1 cellular context compared by ENCODE assay signal in the genomic region with DNA sequence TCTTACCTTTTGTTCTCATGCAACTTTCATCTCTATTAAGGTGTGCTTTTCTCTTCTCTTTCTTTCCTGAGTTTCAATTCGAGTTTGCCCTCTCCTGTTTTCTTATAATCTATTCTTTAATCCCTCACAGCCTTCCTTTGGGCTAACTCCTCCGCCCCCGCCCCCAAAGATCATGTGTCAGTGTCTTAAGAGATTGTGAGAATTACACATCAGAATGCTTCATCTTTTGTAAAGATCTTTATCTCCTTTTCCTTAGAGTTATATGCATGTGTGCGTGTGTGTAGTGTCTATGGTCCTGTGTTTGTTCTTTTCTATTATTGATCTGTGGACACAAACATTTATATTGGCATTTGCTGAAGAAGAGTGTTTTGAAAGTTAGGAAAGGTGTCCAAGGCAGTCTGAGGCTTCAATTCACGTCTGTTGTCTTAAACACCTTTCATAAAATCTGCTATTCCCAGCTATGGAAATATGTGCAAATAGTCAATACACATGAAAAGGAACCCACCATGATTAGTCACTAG.
TF ChIP-seq lines count a peak whose summit lies in the region.

No MANE protein-coding gene starts in this region.

TF ChIP-seq in HepG2, 621 proteins besides CTCF, POLR2A, EP300 and RAD21 (continued from another document):
- TF ChIP-seq, protein P1, sequence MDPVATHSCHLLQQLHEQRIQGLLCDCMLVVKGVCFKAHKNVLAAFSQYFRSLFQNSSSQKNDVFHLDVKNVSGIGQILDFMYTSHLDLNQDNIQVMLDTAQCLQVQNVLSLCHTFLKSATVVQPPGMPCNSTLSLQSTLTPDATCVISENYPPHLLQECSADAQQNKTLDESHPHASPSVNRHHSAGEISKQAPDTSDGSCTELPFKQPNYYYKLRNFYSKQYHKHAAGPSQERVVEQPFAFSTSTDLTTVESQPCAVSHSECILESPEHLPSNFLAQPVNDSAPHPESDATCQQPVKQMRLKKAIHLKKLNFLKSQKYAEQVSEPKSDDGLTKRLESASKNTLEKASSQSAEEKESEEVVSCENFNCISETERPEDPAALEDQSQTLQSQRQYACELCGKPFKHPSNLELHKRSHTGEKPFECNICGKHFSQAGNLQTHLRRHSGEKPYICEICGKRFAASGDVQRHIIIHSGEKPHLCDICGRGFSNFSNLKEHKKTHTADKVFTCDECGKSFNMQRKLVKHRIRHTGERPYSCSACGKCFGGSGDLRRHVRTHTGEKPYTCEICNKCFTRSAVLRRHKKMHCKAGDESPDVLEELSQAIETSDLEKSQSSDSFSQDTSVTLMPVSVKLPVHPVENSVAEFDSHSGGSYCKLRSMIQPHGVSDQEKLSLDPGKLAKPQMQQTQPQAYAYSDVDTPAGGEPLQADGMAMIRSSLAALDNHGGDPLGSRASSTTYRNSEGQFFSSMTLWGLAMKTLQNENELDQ (CRISPR knock-in tag; IDR thresholded peaks at IDR 0.05; ENCODE audit: borderline replicate concordance), result no peak
- TF ChIP-seq NR2F6 (IDR thresholded peaks at IDR 0.05) (no peak), NR2F6 (CRISPR knock-in tag; IDR thresholded peaks at IDR 0.05) (no peak), GATAD2A (CRISPR knock-in tag; IDR thresholded peaks at IDR 0.05) (0 out of 2 replicates have a peak, but pooled peaks have one; percentile 33), ONECUT2 (CRISPR knock-in tag; IDR thresholded peaks at IDR 0.05) (peak; percentile 69), TCF7 (IDR thresholded peaks at IDR 0.05; ENCODE audit: low read depth) (0 out of 2 replicates have a peak, but pooled peaks have one; percentile 12), MED8 (CRISPR knock-in tag; IDR thresholded peaks at IDR 0.05; ENCODE audit: insufficient replicate concordance) (no peak), FOXP1 (IDR thresholded peaks at IDR 0.05) (no peak), FOXP1 (CRISPR knock-in tag; IDR thresholded peaks at IDR 0.05) (peak; percentile 58; the same call in 1 of the 2 replicates)
- TF ChIP-seq, protein P2, sequence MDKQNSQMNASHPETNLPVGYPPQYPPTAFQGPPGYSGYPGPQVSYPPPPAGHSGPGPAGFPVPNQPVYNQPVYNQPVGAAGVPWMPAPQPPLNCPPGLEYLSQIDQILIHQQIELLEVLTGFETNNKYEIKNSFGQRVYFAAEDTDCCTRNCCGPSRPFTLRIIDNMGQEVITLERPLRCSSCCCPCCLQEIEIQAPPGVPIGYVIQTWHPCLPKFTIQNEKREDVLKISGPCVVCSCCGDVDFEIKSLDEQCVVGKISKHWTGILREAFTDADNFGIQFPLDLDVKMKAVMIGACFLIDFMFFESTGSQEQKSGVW (CRISPR knock-in tag; IDR thresholded peaks at IDR 0.05; ENCODE audit: borderline replicate concordance), result no peak
- TF ChIP-seq, protein P3, sequence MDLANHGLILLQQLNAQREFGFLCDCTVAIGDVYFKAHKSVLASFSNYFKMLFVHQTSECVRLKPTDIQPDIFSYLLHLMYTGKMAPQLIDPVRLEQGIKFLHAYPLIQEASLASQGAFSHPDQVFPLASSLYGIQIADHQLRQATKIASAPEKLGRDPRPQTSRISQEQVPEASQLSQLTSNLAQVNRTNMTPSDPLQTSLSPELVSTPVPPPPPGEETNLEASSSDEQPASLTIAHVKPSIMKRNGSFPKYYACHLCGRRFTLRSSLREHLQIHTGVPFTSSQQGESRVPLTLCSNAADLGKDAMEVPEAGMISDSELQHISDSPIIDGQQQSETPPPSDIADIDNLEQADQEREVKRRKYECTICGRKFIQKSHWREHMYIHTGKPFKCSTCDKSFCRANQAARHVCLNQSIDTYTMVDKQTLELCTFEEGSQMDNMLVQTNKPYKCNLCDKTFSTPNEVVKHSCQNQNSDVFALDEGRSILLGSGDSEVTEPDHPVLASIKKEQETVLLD (CRISPR knock-in tag; IDR thresholded peaks at IDR 0.05; ENCODE audit: low read depth), result no peak
- TF ChIP-seq, protein P4, sequence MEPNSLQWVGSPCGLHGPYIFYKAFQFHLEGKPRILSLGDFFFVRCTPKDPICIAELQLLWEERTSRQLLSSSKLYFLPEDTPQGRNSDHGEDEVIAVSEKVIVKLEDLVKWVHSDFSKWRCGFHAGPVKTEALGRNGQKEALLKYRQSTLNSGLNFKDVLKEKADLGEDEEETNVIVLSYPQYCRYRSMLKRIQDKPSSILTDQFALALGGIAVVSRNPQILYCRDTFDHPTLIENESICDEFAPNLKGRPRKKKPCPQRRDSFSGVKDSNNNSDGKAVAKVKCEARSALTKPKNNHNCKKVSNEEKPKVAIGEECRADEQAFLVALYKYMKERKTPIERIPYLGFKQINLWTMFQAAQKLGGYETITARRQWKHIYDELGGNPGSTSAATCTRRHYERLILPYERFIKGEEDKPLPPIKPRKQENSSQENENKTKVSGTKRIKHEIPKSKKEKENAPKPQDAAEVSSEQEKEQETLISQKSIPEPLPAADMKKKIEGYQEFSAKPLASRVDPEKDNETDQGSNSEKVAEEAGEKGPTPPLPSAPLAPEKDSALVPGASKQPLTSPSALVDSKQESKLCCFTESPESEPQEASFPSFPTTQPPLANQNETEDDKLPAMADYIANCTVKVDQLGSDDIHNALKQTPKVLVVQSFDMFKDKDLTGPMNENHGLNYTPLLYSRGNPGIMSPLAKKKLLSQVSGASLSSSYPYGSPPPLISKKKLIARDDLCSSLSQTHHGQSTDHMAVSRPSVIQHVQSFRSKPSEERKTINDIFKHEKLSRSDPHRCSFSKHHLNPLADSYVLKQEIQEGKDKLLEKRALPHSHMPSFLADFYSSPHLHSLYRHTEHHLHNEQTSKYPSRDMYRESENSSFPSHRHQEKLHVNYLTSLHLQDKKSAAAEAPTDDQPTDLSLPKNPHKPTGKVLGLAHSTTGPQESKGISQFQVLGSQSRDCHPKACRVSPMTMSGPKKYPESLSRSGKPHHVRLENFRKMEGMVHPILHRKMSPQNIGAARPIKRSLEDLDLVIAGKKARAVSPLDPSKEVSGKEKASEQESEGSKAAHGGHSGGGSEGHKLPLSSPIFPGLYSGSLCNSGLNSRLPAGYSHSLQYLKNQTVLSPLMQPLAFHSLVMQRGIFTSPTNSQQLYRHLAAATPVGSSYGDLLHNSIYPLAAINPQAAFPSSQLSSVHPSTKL (CRISPR knock-in tag; IDR thresholded peaks at IDR 0.05), result 0 out of 2 replicates have a peak, but pooled peaks have one; percentile 29
- TF ChIP-seq, protein P5, sequence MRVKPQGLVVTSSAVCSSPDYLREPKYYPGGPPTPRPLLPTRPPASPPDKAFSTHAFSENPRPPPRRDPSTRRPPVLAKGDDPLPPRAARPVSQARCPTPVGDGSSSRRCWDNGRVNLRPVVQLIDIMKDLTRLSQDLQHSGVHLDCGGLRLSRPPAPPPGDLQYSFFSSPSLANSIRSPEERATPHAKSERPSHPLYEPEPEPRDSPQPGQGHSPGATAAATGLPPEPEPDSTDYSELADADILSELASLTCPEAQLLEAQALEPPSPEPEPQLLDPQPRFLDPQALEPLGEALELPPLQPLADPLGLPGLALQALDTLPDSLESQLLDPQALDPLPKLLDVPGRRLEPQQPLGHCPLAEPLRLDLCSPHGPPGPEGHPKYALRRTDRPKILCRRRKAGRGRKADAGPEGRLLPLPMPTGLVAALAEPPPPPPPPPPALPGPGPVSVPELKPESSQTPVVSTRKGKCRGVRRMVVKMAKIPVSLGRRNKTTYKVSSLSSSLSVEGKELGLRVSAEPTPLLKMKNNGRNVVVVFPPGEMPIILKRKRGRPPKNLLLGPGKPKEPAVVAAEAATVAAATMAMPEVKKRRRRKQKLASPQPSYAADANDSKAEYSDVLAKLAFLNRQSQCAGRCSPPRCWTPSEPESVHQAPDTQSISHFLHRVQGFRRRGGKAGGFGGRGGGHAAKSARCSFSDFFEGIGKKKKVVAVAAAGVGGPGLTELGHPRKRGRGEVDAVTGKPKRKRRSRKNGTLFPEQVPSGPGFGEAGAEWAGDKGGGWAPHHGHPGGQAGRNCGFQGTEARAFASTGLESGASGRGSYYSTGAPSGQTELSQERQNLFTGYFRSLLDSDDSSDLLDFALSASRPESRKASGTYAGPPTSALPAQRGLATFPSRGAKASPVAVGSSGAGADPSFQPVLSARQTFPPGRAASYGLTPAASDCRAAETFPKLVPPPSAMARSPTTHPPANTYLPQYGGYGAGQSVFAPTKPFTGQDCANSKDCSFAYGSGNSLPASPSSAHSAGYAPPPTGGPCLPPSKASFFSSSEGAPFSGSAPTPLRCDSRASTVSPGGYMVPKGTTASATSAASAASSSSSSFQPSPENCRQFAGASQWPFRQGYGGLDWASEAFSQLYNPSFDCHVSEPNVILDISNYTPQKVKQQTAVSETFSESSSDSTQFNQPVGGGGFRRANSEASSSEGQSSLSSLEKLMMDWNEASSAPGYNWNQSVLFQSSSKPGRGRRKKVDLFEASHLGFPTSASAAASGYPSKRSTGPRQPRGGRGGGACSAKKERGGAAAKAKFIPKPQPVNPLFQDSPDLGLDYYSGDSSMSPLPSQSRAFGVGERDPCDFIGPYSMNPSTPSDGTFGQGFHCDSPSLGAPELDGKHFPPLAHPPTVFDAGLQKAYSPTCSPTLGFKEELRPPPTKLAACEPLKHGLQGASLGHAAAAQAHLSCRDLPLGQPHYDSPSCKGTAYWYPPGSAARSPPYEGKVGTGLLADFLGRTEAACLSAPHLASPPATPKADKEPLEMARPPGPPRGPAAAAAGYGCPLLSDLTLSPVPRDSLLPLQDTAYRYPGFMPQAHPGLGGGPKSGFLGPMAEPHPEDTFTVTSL (CRISPR knock-in tag; IDR thresholded peaks at IDR 0.05; ENCODE audit: borderline replicate concordance), result peak; percentile 33; the same call in 1 of the 2 replicates
- TF ChIP-seq, protein P6, sequence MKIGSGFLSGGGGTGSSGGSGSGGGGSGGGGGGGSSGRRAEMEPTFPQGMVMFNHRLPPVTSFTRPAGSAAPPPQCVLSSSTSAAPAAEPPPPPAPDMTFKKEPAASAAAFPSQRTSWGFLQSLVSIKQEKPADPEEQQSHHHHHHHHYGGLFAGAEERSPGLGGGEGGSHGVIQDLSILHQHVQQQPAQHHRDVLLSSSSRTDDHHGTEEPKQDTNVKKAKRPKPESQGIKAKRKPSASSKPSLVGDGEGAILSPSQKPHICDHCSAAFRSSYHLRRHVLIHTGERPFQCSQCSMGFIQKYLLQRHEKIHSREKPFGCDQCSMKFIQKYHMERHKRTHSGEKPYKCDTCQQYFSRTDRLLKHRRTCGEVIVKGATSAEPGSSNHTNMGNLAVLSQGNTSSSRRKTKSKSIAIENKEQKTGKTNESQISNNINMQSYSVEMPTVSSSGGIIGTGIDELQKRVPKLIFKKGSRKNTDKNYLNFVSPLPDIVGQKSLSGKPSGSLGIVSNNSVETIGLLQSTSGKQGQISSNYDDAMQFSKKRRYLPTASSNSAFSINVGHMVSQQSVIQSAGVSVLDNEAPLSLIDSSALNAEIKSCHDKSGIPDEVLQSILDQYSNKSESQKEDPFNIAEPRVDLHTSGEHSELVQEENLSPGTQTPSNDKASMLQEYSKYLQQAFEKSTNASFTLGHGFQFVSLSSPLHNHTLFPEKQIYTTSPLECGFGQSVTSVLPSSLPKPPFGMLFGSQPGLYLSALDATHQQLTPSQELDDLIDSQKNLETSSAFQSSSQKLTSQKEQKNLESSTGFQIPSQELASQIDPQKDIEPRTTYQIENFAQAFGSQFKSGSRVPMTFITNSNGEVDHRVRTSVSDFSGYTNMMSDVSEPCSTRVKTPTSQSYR (CRISPR knock-in tag; IDR thresholded peaks at IDR 0.05; ENCODE audit: borderline replicate concordance), result no peak
- TF ChIP-seq, protein P7, sequence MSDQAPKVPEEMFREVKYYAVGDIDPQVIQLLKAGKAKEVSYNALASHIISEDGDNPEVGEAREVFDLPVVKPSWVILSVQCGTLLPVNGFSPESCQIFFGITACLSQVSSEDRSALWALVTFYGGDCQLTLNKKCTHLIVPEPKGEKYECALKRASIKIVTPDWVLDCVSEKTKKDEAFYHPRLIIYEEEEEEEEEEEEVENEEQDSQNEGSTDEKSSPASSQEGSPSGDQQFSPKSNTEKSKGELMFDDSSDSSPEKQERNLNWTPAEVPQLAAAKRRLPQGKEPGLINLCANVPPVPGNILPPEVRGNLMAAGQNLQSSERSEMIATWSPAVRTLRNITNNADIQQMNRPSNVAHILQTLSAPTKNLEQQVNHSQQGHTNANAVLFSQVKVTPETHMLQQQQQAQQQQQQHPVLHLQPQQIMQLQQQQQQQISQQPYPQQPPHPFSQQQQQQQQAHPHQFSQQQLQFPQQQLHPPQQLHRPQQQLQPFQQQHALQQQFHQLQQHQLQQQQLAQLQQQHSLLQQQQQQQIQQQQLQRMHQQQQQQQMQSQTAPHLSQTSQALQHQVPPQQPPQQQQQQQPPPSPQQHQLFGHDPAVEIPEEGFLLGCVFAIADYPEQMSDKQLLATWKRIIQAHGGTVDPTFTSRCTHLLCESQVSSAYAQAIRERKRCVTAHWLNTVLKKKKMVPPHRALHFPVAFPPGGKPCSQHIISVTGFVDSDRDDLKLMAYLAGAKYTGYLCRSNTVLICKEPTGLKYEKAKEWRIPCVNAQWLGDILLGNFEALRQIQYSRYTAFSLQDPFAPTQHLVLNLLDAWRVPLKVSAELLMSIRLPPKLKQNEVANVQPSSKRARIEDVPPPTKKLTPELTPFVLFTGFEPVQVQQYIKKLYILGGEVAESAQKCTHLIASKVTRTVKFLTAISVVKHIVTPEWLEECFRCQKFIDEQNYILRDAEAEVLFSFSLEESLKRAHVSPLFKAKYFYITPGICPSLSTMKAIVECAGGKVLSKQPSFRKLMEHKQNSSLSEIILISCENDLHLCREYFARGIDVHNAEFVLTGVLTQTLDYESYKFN (CRISPR knock-in tag; conservative IDR thresholded peaks at IDR 0.05), result 0 out of 2 replicates have a peak, but pooled peaks have one; percentile 27
